In the genomic region with DNA sequence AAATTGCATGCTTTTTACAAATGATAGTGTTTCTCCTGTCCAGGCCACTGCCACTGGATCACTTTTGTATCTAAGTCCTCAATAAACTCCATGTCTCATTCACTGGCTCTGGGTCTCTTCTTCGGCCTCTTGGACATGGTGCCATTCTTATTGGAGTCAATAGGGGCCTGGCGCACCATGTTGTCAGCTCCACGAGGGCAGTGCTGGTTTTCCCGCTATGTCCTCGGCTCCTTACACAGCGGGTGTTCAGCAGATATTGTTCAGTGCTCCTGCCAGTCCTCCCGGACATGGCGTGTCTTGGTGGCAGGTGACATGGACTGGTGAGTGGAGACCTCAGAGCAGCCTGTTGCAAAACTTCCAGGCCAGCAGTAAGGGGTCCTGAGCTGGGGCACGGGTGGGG, we compare ENCODE assay signal across 15 cellular contexts. TPM values are rescaled to one million over a fixed set of nuclear protein-coding genes. Genes with fewer than 3 reads are reported as not detected.
DNase-seq lines count a peak whose midpoint lies in the region; ATAC-seq and TF ChIP-seq lines count a peak whose summit lies in the region.
"Had no signal": no experiment of that assay in that cellular context is flagged by ENCODE, and none has a peak within 500 bp of the region (broad histone marks: within the 10 kb centered on the region; RNA-seq: fewer than 3 reads in every experiment).

No MANE protein-coding gene starts in this region.

- intact Hi-C loops in dendritic cell treated with granulocyte-macrophage colony-stimulating factor and Interleukin-4, amounts not matched to agents 40 ng/mL and 50 ng/mL, for 4 days (cut with micrococcal nuclease) = no loop called here

- H3K36me3 ChIP-seq in BLaER1 treated with 17β-estradiol and CSF1 and Interleukin-3, amounts not matched to agents 10 nM and 100 nM = no peaks in the 10 kb centered on the region
- no peaks in the 10 kb centered on the region for H3K36me3 ChIP-seq in Peyer's patch
- H3K36me3 ChIP-seq in neural progenitor cell = no peaks in the 10 kb centered on the region

- H4K20me1 ChIP-seq in BLaER1 treated with 17β-estradiol and CSF1 and Interleukin-3, amounts not matched to agents 10 nM and 100 nM = peaks cover 3 to 10% (median 8%) of the 10 kb centered on the region in 11 experiments; a peak in 18 of 22 replicates
- peaks cover 6% of the 10 kb centered on the region for H4K20me1 ChIP-seq in neural progenitor cell (ENCODE audit: low read depth)

- H3K9me3 ChIP-seq in BLaER1 treated with 17β-estradiol and CSF1 and Interleukin-3, amounts not matched to agents 10 nM and 100 nM (replicated peaks in 1 of 11) = no peaks in the 10 kb centered on the region
- H3K9me3 ChIP-seq in Peyer's patch = no peaks in the 10 kb centered on the region
- no peaks in the 10 kb centered on the region for H3K9me3 ChIP-seq in neural progenitor cell (ENCODE audit: low read depth)

- no peaks in the 10 kb centered on the region for H3K27me3 ChIP-seq in BLaER1 treated with 17β-estradiol and CSF1 and Interleukin-3, amounts not matched to agents 10 nM and 100 nM
- H3K27me3 ChIP-seq in Peyer's patch (no peaks in the 10 kb centered on the region), neural progenitor cell (peaks cover 7% of the 10 kb centered on the region)

- no peak overlapping the region for H3K9ac ChIP-seq in BLaER1 treated with 17β-estradiol and CSF1 and Interleukin-3, amounts not matched to agents 10 nM and 100 nM
- no peak overlapping the region for H3K9ac ChIP-seq in neural progenitor cell

- H3K27ac ChIP-seq in BLaER1 treated with 17β-estradiol and CSF1 and Interleukin-3, amounts not matched to agents 10 nM and 100 nM = peak overlapping the region in 1 of 11 experiments; percentile 34; a peak in 1 of 22 replicates
- H3K27ac ChIP-seq in Peyer's patch (peak overlapping the region in 3 of 4 donors; percentile 44 to 73 (median 72)), neural progenitor cell (no peak overlapping the region)
- H3K27ac ChIP-seq: C4-2B had no signal

- TF ChIP-seq CTCF in Peyer's patch (IDR thresholded peaks at IDR 0.05) (no peak), neural progenitor cell (IDR thresholded peaks at IDR 0.05) (no peak), nephron progenitor cell (IDR thresholded peaks at IDR 0.05) (no peak)

- H3K36me3 Mint-ChIP-seq in dendritic cell treated with granulocyte-macrophage colony-stimulating factor and Interleukin-4, amounts not matched to agents 40 ng/mL and 50 ng/mL, for 4 days (ENCODE audit: low read depth) = peaks cover 7% of the 10 kb centered on the region
- H3K36me3 Mint-ChIP-seq in neural progenitor cell (peaks cover 4% of the 10 kb centered on the region), nephron progenitor cell (ENCODE audit: low read depth) (no peaks in the 10 kb centered on the region)
- H3K36me3 Mint-ChIP-seq in stimulated activated memory B cell treated with anti-CD40 and anti-IgM and Interleukin-4, amounts not matched to agents 10 μg/mL and 1 μg/mL and 100 μg/mL, for 72 hours = no peaks in the 10 kb centered on the region

- H3K4me3 ChIP-seq in BLaER1 treated with 17β-estradiol and CSF1 and Interleukin-3, amounts not matched to agents 10 nM and 100 nM = no peak overlapping the region
- H3K4me3 ChIP-seq in Peyer's patch (no peak overlapping the region), neural progenitor cell (no peak overlapping the region)

- H3K27me3 Mint-ChIP-seq in dendritic cell treated with granulocyte-macrophage colony-stimulating factor and Interleukin-4, amounts not matched to agents 40 ng/mL and 50 ng/mL, for 4 days = no peaks in the 10 kb centered on the region
- H3K27me3 Mint-ChIP-seq in neural progenitor cell (ENCODE audit: insufficient read depth, low read depth) (peaks cover 6% of the 10 kb centered on the region), nephron progenitor cell (ENCODE audit: low read depth, poor library complexity) (peaks cover 12% of the 10 kb centered on the region)
- no peaks in the 10 kb centered on the region for H3K27me3 Mint-ChIP-seq in stimulated activated memory B cell treated with anti-CD40 and anti-IgM and Interleukin-4, amounts not matched to agents 10 μg/mL and 1 μg/mL and 100 μg/mL, for 72 hours
- H3K27me3 Mint-ChIP-seq: B cell had no signal

- peaks cover 8% of the 10 kb centered on the region for H3K79me2 ChIP-seq in neural progenitor cell (ENCODE audit: low read depth)

- H3F3A ChIP-seq in neural progenitor cell (ENCODE audit: low read depth) = peaks cover 27% of the 10 kb centered on the region

- no peak for TF ChIP-seq POLR2A in Peyer's patch (IDR thresholded peaks at IDR 0.05)

- H3K4me1 ChIP-seq in BLaER1 treated with 17β-estradiol and CSF1 and Interleukin-3, amounts not matched to agents 10 nM and 100 nM = peaks cover 24 to 71% (median 40%) of the 10 kb centered on the region in 10 experiments
- peaks cover 0 to 18% (median 7%) of the 10 kb centered on the region in 4 donors for H3K4me1 ChIP-seq in Peyer's patch
- peaks cover 14% of the 10 kb centered on the region for H3K4me1 ChIP-seq in neural progenitor cell

- peaks cover 57% of the 10 kb centered on the region for H3K4me1 Mint-ChIP-seq in dendritic cell treated with granulocyte-macrophage colony-stimulating factor and Interleukin-4, amounts not matched to agents 40 ng/mL and 50 ng/mL, for 4 days (ENCODE audit: low read depth)
- H3K4me1 Mint-ChIP-seq in neural progenitor cell (peaks cover 19% of the 10 kb centered on the region), nephron progenitor cell (peaks cover 19% of the 10 kb centered on the region)
- H3K4me1 Mint-ChIP-seq in stimulated activated memory B cell treated with anti-CD40 and anti-IgM and Interleukin-4, amounts not matched to agents 10 μg/mL and 1 μg/mL and 100 μg/mL, for 72 hours = peaks cover 26% of the 10 kb centered on the region

- H2AFZ ChIP-seq in neural progenitor cell (replicated peaks) = no peak overlapping the region

- H3K4me3 Mint-ChIP-seq in dendritic cell treated with granulocyte-macrophage colony-stimulating factor and Interleukin-4, amounts not matched to agents 40 ng/mL and 50 ng/mL, for 4 days = no peak overlapping the region
- no peak overlapping the region for H3K4me3 Mint-ChIP-seq in neural progenitor cell
- no peak overlapping the region for H3K4me3 Mint-ChIP-seq in stimulated activated memory B cell treated with anti-CD40 and anti-IgM and Interleukin-4, amounts not matched to agents 10 μg/mL and 1 μg/mL and 100 μg/mL, for 72 hours
- no peak overlapping the region for H3K4me3 Mint-ChIP-seq in nephron progenitor cell
- H3K4me3 Mint-ChIP-seq: B cell; CD8-positive, alpha-beta T cell had no signal

- DNase-seq in Peyer's patch (no peak), neural progenitor cell (ENCODE audit: low spot score) (no peak), nephron progenitor cell (no peak)
- DNase-seq: CD8-positive, alpha-beta T cell; COR-L47; DMS53; GF-D8 had no signal

- H3K27ac Mint-ChIP-seq in dendritic cell treated with granulocyte-macrophage colony-stimulating factor and Interleukin-4, amounts not matched to agents 40 ng/mL and 50 ng/mL, for 4 days = peak overlapping the region; percentile 35
- H3K27ac Mint-ChIP-seq in neural progenitor cell (peak overlapping the region; percentile 21), nephron progenitor cell (no peak overlapping the region)
- no peak overlapping the region for H3K27ac Mint-ChIP-seq in stimulated activated memory B cell treated with anti-CD40 and anti-IgM and Interleukin-4, amounts not matched to agents 10 μg/mL and 1 μg/mL and 100 μg/mL, for 72 hours
- H3K27ac Mint-ChIP-seq: CD8-positive, alpha-beta T cell had no signal

- peak overlapping the region in 6 of 11 experiments; percentile 27 to 61 (median 41); a peak in 9 of 22 replicates for H3K4me2 ChIP-seq in BLaER1 treated with 17β-estradiol and CSF1 and Interleukin-3, amounts not matched to agents 10 nM and 100 nM
- no peak overlapping the region for H3K4me2 ChIP-seq in neural progenitor cell

- no peaks in the 10 kb centered on the region for H3K9me3 Mint-ChIP-seq in dendritic cell treated with granulocyte-macrophage colony-stimulating factor and Interleukin-4, amounts not matched to agents 40 ng/mL and 50 ng/mL, for 4 days
- H3K9me3 Mint-ChIP-seq in neural progenitor cell (no peaks in the 10 kb centered on the region), nephron progenitor cell (no peaks in the 10 kb centered on the region)
- H3K9me3 Mint-ChIP-seq in stimulated activated memory B cell treated with anti-CD40 and anti-IgM and Interleukin-4, amounts not matched to agents 10 μg/mL and 1 μg/mL and 100 μg/mL, for 72 hours = no peaks in the 10 kb centered on the region
- H3K9me3 Mint-ChIP-seq: CD8-positive, alpha-beta T cell had no signal

- ATAC-seq in stimulated activated memory B cell treated with anti-CD40 and anti-IgM and Interleukin-4, amounts not matched to agents 10 μg/mL and 1 μg/mL and 100 μg/mL, for 72 hours = no peak
- no peak for ATAC-seq in HG03175 (IDR thresholded peaks at IDR 0.05; ENCODE audit: unreplicated experiment)
- ATAC-seq in HG03442 (IDR thresholded peaks at IDR 0.05; ENCODE audit: unreplicated experiment) = no peak
- ATAC-seq: CD8-positive, alpha-beta T cell had no signal

RNA-seq across cellular contexts. Expression of a gene that starts 3.6 kb away (rescaled TPM):
- total RNA-seq in Peyer's patch (1,000 to 10,000 TPM in 1 of 4 donors, 100 to 1,000 TPM in 1, 10 to 100 TPM in 2; 46.4 to 1,083 (median 189) TPM), neural progenitor cell (ENCODE audit: low replicate concordance) (62.8 and 75.1 TPM in 2 replicates)

RNA-seq across cellular contexts. Expression of a gene that starts 21.4 kb away (rescaled TPM):
- total RNA-seq in Peyer's patch = 1 to 10 TPM in 1 of 4 donors, not detected in 3; 4.0 TPM
- total RNA-seq in neural progenitor cell (ENCODE audit: low replicate concordance) = 0.50 TPM in 1 of 2 replicates, not detected in the other
- total RNA-seq: B cell; CD8-positive, alpha-beta T cell; HT1080 had no signal

Comparison
In these comparisons a context has a peak if more than half of its experiments do, and no peak if none do; other contexts are left out.
1. H3K27ac Mint-ChIP-seq: peak in dendritic cell treated with granulocyte-macrophage colony-stimulating factor and Interleukin-4, amounts not matched to agents 40 ng/mL and 50 ng/mL, for 4 days (single experiment) and neural progenitor cell (single experiment); none in stimulated activated memory B cell treated with anti-CD40 and anti-IgM and Interleukin-4, amounts not matched to agents 10 μg/mL and 1 μg/mL and 100 μg/mL, for 72 hours (single experiment) and nephron progenitor cell (single experiment).